ENCODE assay signal across 1 cellular context in genomic region chr1:212968385-212968863, GRCh38.
TF ChIP-seq lines count a peak whose summit lies in the region.

No MANE protein-coding gene starts in this region.

TF ChIP-seq in GM12878, 131 proteins besides CTCF, POLR2A, EP300 and RAD21:
- TF ChIP-seq PKNOX1 (IDR thresholded peaks at IDR 0.05) (peak; percentile 47; the same call in 1 of the 2 replicates), ZNF622 (IDR thresholded peaks at IDR 0.05) (no peak), RUNX3 (IDR thresholded peaks at IDR 0.05; ENCODE audit: low read length) (peak; percentile 78), NR2C1 (IDR thresholded peaks at IDR 0.05) (no peak), NFIC (IDR thresholded peaks at IDR 0.05; ENCODE audit: low read depth, low read length) (0 out of 2 replicates have a peak, but pooled peaks have one; percentile 13), PBX3 (IDR thresholded peaks at IDR 0.05; ENCODE audit: insufficient replicate concordance, low read depth, low read length) (peak; percentile 56), IKZF1 (conservative IDR thresholded peaks at IDR 0.05) (peak; percentile 14; the same call in 1 of the 2 replicates)
